ENCODE assay signal across 1 cellular context in the genomic region with DNA sequence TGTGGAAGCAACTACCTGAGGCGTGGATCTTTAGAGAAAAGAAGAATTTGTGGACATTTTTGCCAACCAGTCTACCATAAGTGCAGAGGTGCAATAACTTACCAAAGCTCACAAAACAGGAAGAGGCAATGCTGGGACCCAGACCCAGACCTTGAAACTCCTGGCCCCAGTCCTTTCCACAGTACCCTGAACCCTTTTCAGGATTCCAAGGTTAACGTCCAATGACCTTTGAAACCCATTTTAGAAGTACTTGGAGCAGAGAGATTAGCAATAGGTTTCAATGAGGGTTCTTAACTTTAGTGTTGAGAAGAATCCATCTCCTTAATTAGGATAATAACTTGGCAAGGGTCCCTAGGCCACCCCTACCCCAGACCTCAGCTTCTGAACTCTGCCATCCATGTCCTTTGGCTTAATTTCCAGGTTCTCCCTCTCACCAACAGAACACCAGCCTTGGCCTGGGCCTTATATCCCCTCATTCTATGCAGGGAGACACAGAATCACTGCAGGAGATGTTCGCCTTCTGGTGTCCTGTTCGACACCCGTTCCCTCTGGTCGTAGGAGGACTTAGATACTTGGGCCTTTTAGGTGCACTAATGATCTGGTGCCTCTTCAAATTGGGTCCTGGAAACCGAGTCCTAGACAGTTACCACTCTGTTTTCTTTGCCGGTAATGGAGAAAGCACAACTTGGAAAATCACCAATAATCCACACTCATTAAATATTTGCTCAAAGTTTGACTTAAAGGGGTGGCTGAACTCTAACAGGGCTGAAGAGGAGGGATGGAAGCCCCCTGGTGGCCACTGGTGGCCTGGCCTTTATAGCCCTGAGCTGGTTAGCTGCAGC.
TF ChIP-seq lines count a peak whose summit lies in the region.

No MANE protein-coding gene starts in this region.

TF ChIP-seq in HepG2, 621 proteins besides CTCF, POLR2A, EP300 and RAD21 (continued from another document and continues in another):
- TF ChIP-seq, protein P1, sequence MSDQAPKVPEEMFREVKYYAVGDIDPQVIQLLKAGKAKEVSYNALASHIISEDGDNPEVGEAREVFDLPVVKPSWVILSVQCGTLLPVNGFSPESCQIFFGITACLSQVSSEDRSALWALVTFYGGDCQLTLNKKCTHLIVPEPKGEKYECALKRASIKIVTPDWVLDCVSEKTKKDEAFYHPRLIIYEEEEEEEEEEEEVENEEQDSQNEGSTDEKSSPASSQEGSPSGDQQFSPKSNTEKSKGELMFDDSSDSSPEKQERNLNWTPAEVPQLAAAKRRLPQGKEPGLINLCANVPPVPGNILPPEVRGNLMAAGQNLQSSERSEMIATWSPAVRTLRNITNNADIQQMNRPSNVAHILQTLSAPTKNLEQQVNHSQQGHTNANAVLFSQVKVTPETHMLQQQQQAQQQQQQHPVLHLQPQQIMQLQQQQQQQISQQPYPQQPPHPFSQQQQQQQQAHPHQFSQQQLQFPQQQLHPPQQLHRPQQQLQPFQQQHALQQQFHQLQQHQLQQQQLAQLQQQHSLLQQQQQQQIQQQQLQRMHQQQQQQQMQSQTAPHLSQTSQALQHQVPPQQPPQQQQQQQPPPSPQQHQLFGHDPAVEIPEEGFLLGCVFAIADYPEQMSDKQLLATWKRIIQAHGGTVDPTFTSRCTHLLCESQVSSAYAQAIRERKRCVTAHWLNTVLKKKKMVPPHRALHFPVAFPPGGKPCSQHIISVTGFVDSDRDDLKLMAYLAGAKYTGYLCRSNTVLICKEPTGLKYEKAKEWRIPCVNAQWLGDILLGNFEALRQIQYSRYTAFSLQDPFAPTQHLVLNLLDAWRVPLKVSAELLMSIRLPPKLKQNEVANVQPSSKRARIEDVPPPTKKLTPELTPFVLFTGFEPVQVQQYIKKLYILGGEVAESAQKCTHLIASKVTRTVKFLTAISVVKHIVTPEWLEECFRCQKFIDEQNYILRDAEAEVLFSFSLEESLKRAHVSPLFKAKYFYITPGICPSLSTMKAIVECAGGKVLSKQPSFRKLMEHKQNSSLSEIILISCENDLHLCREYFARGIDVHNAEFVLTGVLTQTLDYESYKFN (CRISPR knock-in tag; conservative IDR thresholded peaks at IDR 0.05), result 0 out of 2 replicates have a peak, but pooled peaks have one; percentile 39
- TF ChIP-seq, protein P2, sequence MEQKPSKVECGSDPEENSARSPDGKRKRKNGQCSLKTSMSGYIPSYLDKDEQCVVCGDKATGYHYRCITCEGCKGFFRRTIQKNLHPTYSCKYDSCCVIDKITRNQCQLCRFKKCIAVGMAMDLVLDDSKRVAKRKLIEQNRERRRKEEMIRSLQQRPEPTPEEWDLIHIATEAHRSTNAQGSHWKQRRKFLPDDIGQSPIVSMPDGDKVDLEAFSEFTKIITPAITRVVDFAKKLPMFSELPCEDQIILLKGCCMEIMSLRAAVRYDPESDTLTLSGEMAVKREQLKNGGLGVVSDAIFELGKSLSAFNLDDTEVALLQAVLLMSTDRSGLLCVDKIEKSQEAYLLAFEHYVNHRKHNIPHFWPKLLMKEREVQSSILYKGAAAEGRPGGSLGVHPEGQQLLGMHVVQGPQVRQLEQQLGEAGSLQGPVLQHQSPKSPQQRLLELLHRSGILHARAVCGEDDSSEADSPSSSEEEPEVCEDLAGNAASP (CRISPR knock-in tag; IDR thresholded peaks at IDR 0.05; ENCODE audit: borderline replicate concordance), result peak; percentile 53; the same call in 1 of the 2 replicates
- TF ChIP-seq ZNF746 (CRISPR knock-in tag; IDR thresholded peaks at IDR 0.05), result no peak
- TF ChIP-seq DNMT3B (CRISPR knock-in tag; conservative IDR thresholded peaks at IDR 0.05), result no peak
- TF ChIP-seq PAF1 (CRISPR knock-in tag; IDR thresholded peaks at IDR 0.05), result no peak
- TF ChIP-seq ZBTB21 (CRISPR knock-in tag; IDR thresholded peaks at IDR 0.05), result no peak
- no peak for TF ChIP-seq RELA (CRISPR knock-in tag; IDR thresholded peaks at IDR 0.05)
- peak; percentile 68; the same call in 1 of the 2 replicates for TF ChIP-seq ERF (CRISPR knock-in tag; IDR thresholded peaks at IDR 0.05)
- TF ChIP-seq ZFP36 (IDR thresholded peaks at IDR 0.05; ENCODE audit: borderline replicate concordance, low read depth, low read length, partially characterized antibody), result no peak
- peak; percentile 70 for TF ChIP-seq PPARG (CRISPR knock-in tag; conservative IDR thresholded peaks at IDR 0.05)
- TF ChIP-seq ZNF230 (CRISPR knock-in tag; IDR thresholded peaks at IDR 0.05), result peak; percentile 73
- 0 out of 2 replicates have a peak, but pooled peaks have one; percentile 26 for TF ChIP-seq HDAC1 (CRISPR knock-in tag; IDR thresholded peaks at IDR 0.05)
- no peak for TF ChIP-seq ARNT (IDR thresholded peaks at IDR 0.05)
- TF ChIP-seq, protein P3, sequence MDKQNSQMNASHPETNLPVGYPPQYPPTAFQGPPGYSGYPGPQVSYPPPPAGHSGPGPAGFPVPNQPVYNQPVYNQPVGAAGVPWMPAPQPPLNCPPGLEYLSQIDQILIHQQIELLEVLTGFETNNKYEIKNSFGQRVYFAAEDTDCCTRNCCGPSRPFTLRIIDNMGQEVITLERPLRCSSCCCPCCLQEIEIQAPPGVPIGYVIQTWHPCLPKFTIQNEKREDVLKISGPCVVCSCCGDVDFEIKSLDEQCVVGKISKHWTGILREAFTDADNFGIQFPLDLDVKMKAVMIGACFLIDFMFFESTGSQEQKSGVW (CRISPR knock-in tag; IDR thresholded peaks at IDR 0.05; ENCODE audit: borderline replicate concordance), result no peak
- TF ChIP-seq, protein P4, sequence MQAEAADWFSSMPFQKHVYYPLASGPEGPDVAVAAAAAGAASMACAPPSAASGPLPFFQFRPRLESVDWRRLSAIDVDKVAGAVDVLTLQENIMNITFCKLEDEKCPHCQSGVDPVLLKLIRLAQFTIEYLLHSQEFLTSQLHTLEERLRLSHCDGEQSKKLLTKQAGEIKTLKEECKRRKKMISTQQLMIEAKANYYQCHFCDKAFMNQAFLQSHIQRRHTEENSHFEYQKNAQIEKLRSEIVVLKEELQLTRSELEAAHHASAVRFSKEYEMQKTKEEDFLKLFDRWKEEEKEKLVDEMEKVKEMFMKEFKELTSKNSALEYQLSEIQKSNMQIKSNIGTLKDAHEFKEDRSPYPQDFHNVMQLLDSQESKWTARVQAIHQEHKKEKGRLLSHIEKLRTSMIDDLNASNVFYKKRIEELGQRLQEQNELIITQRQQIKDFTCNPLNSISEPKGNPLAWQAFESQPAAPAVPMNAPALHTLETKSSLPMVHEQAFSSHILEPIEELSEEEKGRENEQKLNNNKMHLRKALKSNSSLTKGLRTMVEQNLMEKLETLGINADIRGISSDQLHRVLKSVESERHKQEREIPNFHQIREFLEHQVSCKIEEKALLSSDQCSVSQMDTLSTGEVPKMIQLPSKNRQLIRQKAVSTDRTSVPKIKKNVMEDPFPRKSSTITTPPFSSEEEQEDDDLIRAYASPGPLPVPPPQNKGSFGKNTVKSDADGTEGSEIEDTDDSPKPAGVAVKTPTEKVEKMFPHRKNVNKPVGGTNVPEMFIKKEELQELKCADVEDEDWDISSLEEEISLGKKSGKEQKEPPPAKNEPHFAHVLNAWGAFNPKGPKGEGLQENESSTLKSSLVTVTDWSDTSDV (CRISPR knock-in tag; IDR thresholded peaks at IDR 0.05), result no peak
- 0 out of 2 replicates have a peak, but pooled peaks have one; percentile 36 for TF ChIP-seq ZNF709 (CRISPR knock-in tag; IDR thresholded peaks at IDR 0.05)
- TF ChIP-seq POGZ (CRISPR knock-in tag; IDR thresholded peaks at IDR 0.05), result no peak
- no peak for TF ChIP-seq ISX (CRISPR knock-in tag; conservative IDR thresholded peaks at IDR 0.05)
- TF ChIP-seq, protein P5, sequence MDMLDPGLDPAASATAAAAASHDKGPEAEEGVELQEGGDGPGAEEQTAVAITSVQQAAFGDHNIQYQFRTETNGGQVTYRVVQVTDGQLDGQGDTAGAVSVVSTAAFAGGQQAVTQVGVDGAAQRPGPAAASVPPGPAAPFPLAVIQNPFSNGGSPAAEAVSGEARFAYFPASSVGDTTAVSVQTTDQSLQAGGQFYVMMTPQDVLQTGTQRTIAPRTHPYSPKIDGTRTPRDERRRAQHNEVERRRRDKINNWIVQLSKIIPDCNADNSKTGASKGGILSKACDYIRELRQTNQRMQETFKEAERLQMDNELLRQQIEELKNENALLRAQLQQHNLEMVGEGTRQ (IDR thresholded peaks at IDR 0.05; ENCODE audit: low read depth, low read length), result no peak; the same call in 1 of the 2 replicates
- TF ChIP-seq, protein P5 (CRISPR knock-in tag; IDR thresholded peaks at IDR 0.05; ENCODE audit: borderline replicate concordance), result no peak
- no peak for TF ChIP-seq MTF1 (CRISPR knock-in tag; IDR thresholded peaks at IDR 0.05)
- TF ChIP-seq, protein P6, sequence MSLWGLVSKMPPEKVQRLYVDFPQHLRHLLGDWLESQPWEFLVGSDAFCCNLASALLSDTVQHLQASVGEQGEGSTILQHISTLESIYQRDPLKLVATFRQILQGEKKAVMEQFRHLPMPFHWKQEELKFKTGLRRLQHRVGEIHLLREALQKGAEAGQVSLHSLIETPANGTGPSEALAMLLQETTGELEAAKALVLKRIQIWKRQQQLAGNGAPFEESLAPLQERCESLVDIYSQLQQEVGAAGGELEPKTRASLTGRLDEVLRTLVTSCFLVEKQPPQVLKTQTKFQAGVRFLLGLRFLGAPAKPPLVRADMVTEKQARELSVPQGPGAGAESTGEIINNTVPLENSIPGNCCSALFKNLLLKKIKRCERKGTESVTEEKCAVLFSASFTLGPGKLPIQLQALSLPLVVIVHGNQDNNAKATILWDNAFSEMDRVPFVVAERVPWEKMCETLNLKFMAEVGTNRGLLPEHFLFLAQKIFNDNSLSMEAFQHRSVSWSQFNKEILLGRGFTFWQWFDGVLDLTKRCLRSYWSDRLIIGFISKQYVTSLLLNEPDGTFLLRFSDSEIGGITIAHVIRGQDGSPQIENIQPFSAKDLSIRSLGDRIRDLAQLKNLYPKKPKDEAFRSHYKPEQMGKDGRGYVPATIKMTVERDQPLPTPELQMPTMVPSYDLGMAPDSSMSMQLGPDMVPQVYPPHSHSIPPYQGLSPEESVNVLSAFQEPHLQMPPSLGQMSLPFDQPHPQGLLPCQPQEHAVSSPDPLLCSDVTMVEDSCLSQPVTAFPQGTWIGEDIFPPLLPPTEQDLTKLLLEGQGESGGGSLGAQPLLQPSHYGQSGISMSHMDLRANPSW (CRISPR knock-in tag; IDR thresholded peaks at IDR 0.05; ENCODE audit: borderline replicate concordance), result no peak
- TF ChIP-seq, protein P7, sequence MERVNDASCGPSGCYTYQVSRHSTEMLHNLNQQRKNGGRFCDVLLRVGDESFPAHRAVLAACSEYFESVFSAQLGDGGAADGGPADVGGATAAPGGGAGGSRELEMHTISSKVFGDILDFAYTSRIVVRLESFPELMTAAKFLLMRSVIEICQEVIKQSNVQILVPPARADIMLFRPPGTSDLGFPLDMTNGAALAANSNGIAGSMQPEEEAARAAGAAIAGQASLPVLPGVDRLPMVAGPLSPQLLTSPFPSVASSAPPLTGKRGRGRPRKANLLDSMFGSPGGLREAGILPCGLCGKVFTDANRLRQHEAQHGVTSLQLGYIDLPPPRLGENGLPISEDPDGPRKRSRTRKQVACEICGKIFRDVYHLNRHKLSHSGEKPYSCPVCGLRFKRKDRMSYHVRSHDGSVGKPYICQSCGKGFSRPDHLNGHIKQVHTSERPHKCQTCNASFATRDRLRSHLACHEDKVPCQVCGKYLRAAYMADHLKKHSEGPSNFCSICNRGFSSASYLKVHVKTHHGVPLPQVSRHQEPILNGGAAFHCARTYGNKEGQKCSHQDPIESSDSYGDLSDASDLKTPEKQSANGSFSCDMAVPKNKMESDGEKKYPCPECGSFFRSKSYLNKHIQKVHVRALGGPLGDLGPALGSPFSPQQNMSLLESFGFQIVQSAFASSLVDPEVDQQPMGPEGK (CRISPR knock-in tag; IDR thresholded peaks at IDR 0.05), result 0 out of 2 replicates have a peak, but pooled peaks have one; percentile 19
- no peak for TF ChIP-seq ZNF138 (CRISPR knock-in tag; IDR thresholded peaks at IDR 0.05; ENCODE audit: low read depth)
- no peak for TF ChIP-seq HNRNPUL1 (IDR thresholded peaks at IDR 0.05; ENCODE audit: low read depth, low read length)
- peak; percentile 97 for TF ChIP-seq XRCC5 (optimal IDR thresholded peaks at IDR 0.05; ENCODE audit: low read length)
- TF ChIP-seq SATB2 (CRISPR knock-in tag; IDR thresholded peaks at IDR 0.05), result no peak
- no peak for TF ChIP-seq ZNF350 (CRISPR knock-in tag; IDR thresholded peaks at IDR 0.05; ENCODE audit: borderline replicate concordance, low read depth)
- TF ChIP-seq ZNF430 (CRISPR knock-in tag; IDR thresholded peaks at IDR 0.05), result 0 out of 2 replicates have a peak, but pooled peaks have one; percentile 33
- TF ChIP-seq TOPORS (CRISPR knock-in tag; IDR thresholded peaks at IDR 0.05), result no peak
- peak; percentile 88 for TF ChIP-seq ZNF644 (CRISPR knock-in tag; IDR thresholded peaks at IDR 0.05; ENCODE audit: low read depth)
- TF ChIP-seq ATF1 (CRISPR knock-in tag; IDR thresholded peaks at IDR 0.05), result no peak
- TF ChIP-seq MIER2 (CRISPR knock-in tag; IDR thresholded peaks at IDR 0.05), result 0 out of 2 replicates have a peak, but pooled peaks have one; percentile 67
- TF ChIP-seq YEATS4 (CRISPR knock-in tag; IDR thresholded peaks at IDR 0.05; ENCODE audit: borderline replicate concordance), result no peak
- TF ChIP-seq ZKSCAN8 (CRISPR knock-in tag; IDR thresholded peaks at IDR 0.05; ENCODE audit: borderline replicate concordance), result no peak
- TF ChIP-seq, protein P8, sequence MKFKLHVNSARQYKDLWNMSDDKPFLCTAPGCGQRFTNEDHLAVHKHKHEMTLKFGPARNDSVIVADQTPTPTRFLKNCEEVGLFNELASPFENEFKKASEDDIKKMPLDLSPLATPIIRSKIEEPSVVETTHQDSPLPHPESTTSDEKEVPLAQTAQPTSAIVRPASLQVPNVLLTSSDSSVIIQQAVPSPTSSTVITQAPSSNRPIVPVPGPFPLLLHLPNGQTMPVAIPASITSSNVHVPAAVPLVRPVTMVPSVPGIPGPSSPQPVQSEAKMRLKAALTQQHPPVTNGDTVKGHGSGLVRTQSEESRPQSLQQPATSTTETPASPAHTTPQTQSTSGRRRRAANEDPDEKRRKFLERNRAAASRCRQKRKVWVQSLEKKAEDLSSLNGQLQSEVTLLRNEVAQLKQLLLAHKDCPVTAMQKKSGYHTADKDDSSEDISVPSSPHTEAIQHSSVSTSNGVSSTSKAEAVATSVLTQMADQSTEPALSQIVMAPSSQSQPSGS (CRISPR knock-in tag; IDR thresholded peaks at IDR 0.05), result peak; percentile 77; the same call in 1 of the 2 replicates
- no peak for TF ChIP-seq RBFOX2 (IDR thresholded peaks at IDR 0.05; ENCODE audit: low read depth, low read length)
- TF ChIP-seq POLR2G (IDR thresholded peaks at IDR 0.05; ENCODE audit: low read depth, low read length), result no peak
- TF ChIP-seq ZNF354B (CRISPR knock-in tag; IDR thresholded peaks at IDR 0.05), result no peak
- TF ChIP-seq MTA3 (CRISPR knock-in tag; IDR thresholded peaks at IDR 0.05), result no peak
- TF ChIP-seq IKZF4 (CRISPR knock-in tag; IDR thresholded peaks at IDR 0.05; ENCODE audit: borderline replicate concordance, low read depth, not compliant biosample characterization), result no peak
- 0 out of 2 replicates have a peak, but pooled peaks have one; percentile 37 for TF ChIP-seq ZNF263 (CRISPR knock-in tag; IDR thresholded peaks at IDR 0.05)
- TF ChIP-seq ZNF549 (CRISPR knock-in tag; IDR thresholded peaks at IDR 0.05), result no peak
